ENCODE assay signal across 1 cellular context in genomic region chr1:6601049-6601864, GRCh38.
TF ChIP-seq lines count a peak whose summit lies in the region.

No MANE protein-coding gene starts in this region.

TF ChIP-seq in HEK293, 187 proteins besides CTCF, POLR2A, EP300 and RAD21 (continued from another document):
- TF ChIP-seq HIC1 (tag by site-specific recombination; IDR thresholded peaks at IDR 0.05) (peak; percentile 86), ZNF660 (tag by site-specific recombination; IDR thresholded peaks at IDR 0.05) (peak; percentile 69; the same call in 1 of the 2 replicates), KLF17 (tag by site-specific recombination; IDR thresholded peaks at IDR 0.05) (peak; percentile 57; the same call in 1 of the 2 replicates), ZNF610 (tag by site-specific recombination; IDR thresholded peaks at IDR 0.05; ENCODE audit: borderline replicate concordance) (no peak), GLIS1 (tag by site-specific recombination; IDR thresholded peaks at IDR 0.05) (peak; percentile 84), ZBTB20 (tag by site-specific recombination; IDR thresholded peaks at IDR 0.05) (peak; percentile 83), INSM2 (tag by site-specific recombination; IDR thresholded peaks at IDR 0.05) (no peak; the same call in 1 of the 2 replicates), ZIC2 (tag by site-specific recombination; IDR thresholded peaks at IDR 0.05) (peak; percentile 83), ZNF423 (tag by site-specific recombination; IDR thresholded peaks at IDR 0.05) (peak; percentile 66; the same call in 1 of the 2 replicates), KLF1 (tag by site-specific recombination; IDR thresholded peaks at IDR 0.05) (peak; percentile 48), ZNF629 (tag by site-specific recombination; IDR thresholded peaks at IDR 0.05) (0 out of 2 replicates have a peak, but pooled peaks have one; percentile 35), GLIS2 (tag by site-specific recombination; IDR thresholded peaks at IDR 0.05) (peak; percentile 89), ZNF561 (tag by site-specific recombination; IDR thresholded peaks at IDR 0.05; ENCODE audit: borderline replicate concordance) (peak; percentile 46; the same call in 1 of the 2 replicates), SP7 (tag by site-specific recombination; IDR thresholded peaks at IDR 0.05) (peak; percentile 57; the same call in 1 of the 2 replicates), ZNF26 (tag by site-specific recombination; IDR thresholded peaks at IDR 0.05) (no peak), KLF9 (tag by site-specific recombination; IDR thresholded peaks at IDR 0.05; ENCODE audit: low read depth) (peak; percentile 7; the same call in 1 of the 2 replicates), PATZ1 (tag by site-specific recombination; IDR thresholded peaks at IDR 0.05) (0 out of 2 replicates have a peak, but pooled peaks have one; percentile 69), ZNF555 (tag by site-specific recombination; conservative IDR thresholded peaks at IDR 0.05) (no peak), KLF10 (tag by site-specific recombination; IDR thresholded peaks at IDR 0.05) (0 out of 2 replicates have a peak, but pooled peaks have one; percentile 46), ZNF394 (tag by site-specific recombination; IDR thresholded peaks at IDR 0.05; ENCODE audit: borderline replicate concordance) (0 out of 2 replicates have a peak, but pooled peaks have one; percentile 35), ZBTB7A (tag by site-specific recombination; IDR thresholded peaks at IDR 0.05; ENCODE audit: low read depth) (no peak), ZBTB17 (tag by site-specific recombination; IDR thresholded peaks at IDR 0.05) (peak; percentile 63; the same call in 1 of the 2 replicates)
TF ChIP-seq in HEK293: peak in this region for 28.
